In genomic region chr2:39541011-39541930, GRCh38 we compare ENCODE assay signal across 21 cellular contexts.
DNase-seq lines count a peak whose midpoint lies in the region; ATAC-seq and TF ChIP-seq lines count a peak whose summit lies in the region.
"Had no signal": no experiment of that assay in that cellular context is flagged by ENCODE, and none has a peak within 500 bp of the region (broad histone marks: within the 10 kb centered on the region; RNA-seq: fewer than 3 reads in every experiment).

No MANE protein-coding gene starts in this region.

- H3K4me1 ChIP-seq in right lobe of liver, result no peaks in the 10 kb centered on the region

- peaks cover 21% of the 10 kb centered on the region for H3K4me1 Mint-ChIP-seq in activated naive CD8-positive, alpha-beta T cell treated with anti-CD3 and anti-CD28 coated beads, Interleukin-2, amount 50 U/mL, for 24 hours
- H3K4me1 Mint-ChIP-seq in activated naive CD8-positive, alpha-beta T cell treated with anti-CD3 and anti-CD28 coated beads for 36 hours, result peaks cover 16% of the 10 kb centered on the region
- H3K4me1 Mint-ChIP-seq: CD4-positive, CD25-positive, alpha-beta regulatory T cell; stimulated activated effector memory CD8-positive, alpha-beta T cell treated with anti-CD3 and anti-CD28 coated beads, Interleukin-12 subunit alpha, Interleukin-12 subunit beta, amount 100 ng/mL, for 72 hours had no signal

- no peak for TF ChIP-seq CTCF in right lobe of liver (IDR thresholded peaks at IDR 0.05)

- peaks cover 6% of the 10 kb centered on the region for H3K27me3 Mint-ChIP-seq in activated naive CD8-positive, alpha-beta T cell treated with anti-CD3 and anti-CD28 coated beads, Interleukin-2, amount 50 U/mL, for 24 hours
- no peaks in the 10 kb centered on the region for H3K27me3 Mint-ChIP-seq in activated naive CD8-positive, alpha-beta T cell treated with anti-CD3 and anti-CD28 coated beads for 36 hours
- H3K27me3 Mint-ChIP-seq: activated naive CD4-positive, alpha-beta T cell treated with anti-CD3 and anti-CD28 coated beads, Interleukin-2, amount 50 U/mL, for 24 hours had no signal

- no peak overlapping the region for H3K27ac ChIP-seq in right lobe of liver
- H3K27ac ChIP-seq: 22Rv1, KMS-11 had no signal

- no peaks in the 10 kb centered on the region for H3K9me3 Mint-ChIP-seq in activated naive CD8-positive, alpha-beta T cell treated with anti-CD3 and anti-CD28 coated beads, Interleukin-2, amount 50 U/mL, for 24 hours
- no peaks in the 10 kb centered on the region for H3K9me3 Mint-ChIP-seq in activated naive CD8-positive, alpha-beta T cell treated with anti-CD3 and anti-CD28 coated beads for 36 hours
- H3K9me3 Mint-ChIP-seq: activated naive CD4-positive, alpha-beta T cell treated with anti-CD3 and anti-CD28 coated beads, Interleukin-2, amount 50 U/mL, for 24 hours; stimulated activated effector memory CD8-positive, alpha-beta T cell treated with anti-CD3 and anti-CD28 coated beads, Interleukin-12 subunit alpha, Interleukin-12 subunit beta, amount 100 ng/mL, for 72 hours had no signal

- ATAC-seq in activated naive CD8-positive, alpha-beta T cell treated with anti-CD3 and anti-CD28 coated beads, Interleukin-2, amount 50 U/mL, for 24 hours, result peak; percentile 35
- ATAC-seq in Right ventricle myocardium superior (ENCODE audit: poor library complexity) (peak; percentile 91), right lobe of liver (peak in 3 of 4 donors; percentile 52 to 77 (median 65)), esophagus mucosa (no peak), HG03025 (IDR thresholded peaks at IDR 0.05; ENCODE audit: low FRiP score, unreplicated experiment) (no peak)
- ATAC-seq: stimulated activated effector memory CD8-positive, alpha-beta T cell treated with anti-CD3 and anti-CD28 coated beads, Interleukin-12 subunit alpha, Interleukin-12 subunit beta, amount 100 ng/mL, for 72 hours; WTC11 had no signal

- intact Hi-C loops in Right ventricle myocardium superior (cut with DNase I) (no loop called here), right lobe of liver (cut with DNase I) (no loop called here)

- no peak for DNase-seq in activated naive CD8-positive, alpha-beta T cell treated with anti-CD3 and anti-CD28 coated beads, Interleukin-2, amount 50 U/mL, for 24 hours
- no peak for DNase-seq in activated naive CD8-positive, alpha-beta T cell treated with anti-CD3 and anti-CD28 coated beads for 36 hours
- no peak for DNase-seq in Right ventricle myocardium superior
- DNase-seq in right lobe of liver, result no peak
- no peak for DNase-seq in stimulated activated naive CD4-positive, alpha-beta T cell (lab: John Stamatoyannopoulos, UW)
- no peak for DNase-seq in stimulated activated CD4-positive, alpha-beta T cell treated with anti-CD3 and anti-CD28 coated beads, Interleukin-4, amount 100 ng/mL, for 24 hours
- DNase-seq: activated CD8-positive, alpha-beta memory T cell treated with anti-CD3 and anti-CD28 coated beads, Interleukin-2, amount 50 U/mL, for 4 hours; CD4-positive, CD25-positive, alpha-beta regulatory T cell; effector memory CD4-positive, alpha-beta T cell; NCI-H1436; NCI-H2107; NCI-H446 treated with DMSO at 0.1 percent for 48 hours; SHP77; T-helper 9 cell had no signal

- 75% methylated on average over 5 of the region's 9 CpGs for WGBS in right lobe of liver (ENCODE audit: insufficient coverage, low coverage, low lambda C conversion rate, missing lambda C conversion rate)

- H3K4me3 ChIP-seq in right lobe of liver, result no peak overlapping the region

- peak overlapping the region; percentile 8 for H3K27ac Mint-ChIP-seq in activated naive CD8-positive, alpha-beta T cell treated with anti-CD3 and anti-CD28 coated beads, Interleukin-2, amount 50 U/mL, for 24 hours
- no peak overlapping the region for H3K27ac Mint-ChIP-seq in activated naive CD8-positive, alpha-beta T cell treated with anti-CD3 and anti-CD28 coated beads for 36 hours
- H3K27ac Mint-ChIP-seq: activated naive CD4-positive, alpha-beta T cell treated with anti-CD3 and anti-CD28 coated beads, Interleukin-2, amount 50 U/mL, for 24 hours; CD4-positive, CD25-positive, alpha-beta regulatory T cell; stimulated activated effector memory CD8-positive, alpha-beta T cell treated with anti-CD3 and anti-CD28 coated beads, Interleukin-12 subunit alpha, Interleukin-12 subunit beta, amount 100 ng/mL, for 72 hours; WTC11 had no signal

- TF ChIP-seq POLR2A in right lobe of liver (IDR thresholded peaks at IDR 0.05), result no peak

- H3K9me3 ChIP-seq in right lobe of liver, result no peaks in the 10 kb centered on the region

- no peak overlapping the region for H3K4me3 Mint-ChIP-seq in activated naive CD8-positive, alpha-beta T cell treated with anti-CD3 and anti-CD28 coated beads, Interleukin-2, amount 50 U/mL, for 24 hours
- no peak overlapping the region for H3K4me3 Mint-ChIP-seq in activated naive CD8-positive, alpha-beta T cell treated with anti-CD3 and anti-CD28 coated beads for 36 hours
- H3K4me3 Mint-ChIP-seq: activated naive CD4-positive, alpha-beta T cell treated with anti-CD3 and anti-CD28 coated beads, Interleukin-2, amount 50 U/mL, for 24 hours; CD4-positive, CD25-positive, alpha-beta regulatory T cell; stimulated activated effector memory CD8-positive, alpha-beta T cell treated with anti-CD3 and anti-CD28 coated beads, Interleukin-12 subunit alpha, Interleukin-12 subunit beta, amount 100 ng/mL, for 72 hours; WTC11 had no signal

- no peaks in the 10 kb centered on the region for H3K36me3 ChIP-seq in right lobe of liver

- no peaks in the 10 kb centered on the region for H3K27me3 ChIP-seq in right lobe of liver

- peaks cover 2% of the 10 kb centered on the region for H3K36me3 Mint-ChIP-seq in activated naive CD8-positive, alpha-beta T cell treated with anti-CD3 and anti-CD28 coated beads, Interleukin-2, amount 50 U/mL, for 24 hours (ENCODE audit: low read depth)
- no peaks in the 10 kb centered on the region for H3K36me3 Mint-ChIP-seq in activated naive CD8-positive, alpha-beta T cell treated with anti-CD3 and anti-CD28 coated beads for 36 hours
- H3K36me3 Mint-ChIP-seq: activated naive CD4-positive, alpha-beta T cell treated with anti-CD3 and anti-CD28 coated beads, Interleukin-2, amount 50 U/mL, for 24 hours; CD4-positive, CD25-positive, alpha-beta regulatory T cell; stimulated activated effector memory CD8-positive, alpha-beta T cell treated with anti-CD3 and anti-CD28 coated beads, Interleukin-12 subunit alpha, Interleukin-12 subunit beta, amount 100 ng/mL, for 72 hours had no signal

Comparison
In these comparisons a context has a peak if more than half of its experiments do, and no peak if none do; other contexts are left out.
1. ATAC-seq: peak in activated naive CD8-positive, alpha-beta T cell treated with anti-CD3 and anti-CD28 coated beads, Interleukin-2, amount 50 U/mL, for 24 hours (single experiment), Right ventricle myocardium superior (single experiment) and right lobe of liver (3 of 4); none in esophagus mucosa (single experiment) and HG03025 (single experiment).